ENCODE assay signal across 9 cellular contexts in genomic region chr1:192516776-192517297, GRCh38. TPM values are rescaled to one million over a fixed set of nuclear protein-coding genes. Genes with fewer than 3 reads are reported as not detected.
DNase-seq lines count a peak whose midpoint lies in the region; ATAC-seq and TF ChIP-seq lines count a peak whose summit lies in the region.
"Had no signal": no experiment of that assay in that cellular context is flagged by ENCODE, and none has a peak within 500 bp of the region (broad histone marks: within the 10 kb centered on the region; RNA-seq: fewer than 3 reads in every experiment).

No MANE protein-coding gene starts in this region.

- ATAC-seq in GM19351 (IDR thresholded peaks at IDR 0.05; ENCODE audit: unreplicated experiment): peak; percentile 93
- ATAC-seq in HG03439 (IDR thresholded peaks at IDR 0.05; ENCODE audit: unreplicated experiment): peak; percentile 96
- ATAC-seq in T-helper 17 cell: peak; percentile 95

- H3K36me3 ChIP-seq in BLaER1 treated with 17β-estradiol and CSF1 and Interleukin-3, amounts not matched to agents 10 nM and 100 nM: no peaks in the 10 kb centered on the region
- H3K36me3 ChIP-seq in spleen (no peaks in the 10 kb centered on the region), WERI-Rb-1 (no peaks in the 10 kb centered on the region)

- H3K36me3 Mint-ChIP-seq in T-helper 17 cell (ENCODE audit: low read depth): no peaks in the 10 kb centered on the region
- no peaks in the 10 kb centered on the region for H3K36me3 Mint-ChIP-seq in dendritic cell treated with granulocyte-macrophage colony-stimulating factor and Interleukin-4, amounts not matched to agents 40 ng/mL and 50 ng/mL, for 4 days (ENCODE audit: low read depth)

- H3K4me3 ChIP-seq in BLaER1 treated with 17β-estradiol and CSF1 and Interleukin-3, amounts not matched to agents 10 nM and 100 nM: peak overlapping the region in 5 of 10 experiments; percentile 2 to 39 (median 7); a peak in 7 of 20 replicates
- H3K4me3 ChIP-seq in spleen: peak overlapping the region in 1 of 8 donors; percentile 3
- no peak overlapping the region for H3K4me3 ChIP-seq in WERI-Rb-1 (ENCODE audit: low read depth, low read length)

- no peaks in the 10 kb centered on the region for H3K9me3 Mint-ChIP-seq in dendritic cell treated with granulocyte-macrophage colony-stimulating factor and Interleukin-4, amounts not matched to agents 40 ng/mL and 50 ng/mL, for 4 days

- TF ChIP-seq CTCF in spleen (IDR thresholded peaks at IDR 0.05 in 8 of 11, conservative IDR thresholded peaks at IDR 0.05 in 3 of 11) (no peak), WERI-Rb-1 (IDR thresholded peaks at IDR 0.05; ENCODE audit: low read depth, low read length) (no peak)

- peaks cover 22% of the 10 kb centered on the region for H3K4me1 Mint-ChIP-seq in T-helper 17 cell
- H3K4me1 Mint-ChIP-seq in dendritic cell treated with granulocyte-macrophage colony-stimulating factor and Interleukin-4, amounts not matched to agents 40 ng/mL and 50 ng/mL, for 4 days (ENCODE audit: low read depth): peaks cover 42% of the 10 kb centered on the region

- peak in 1 of 3 donors; percentile 48 for DNase-seq in T-helper 17 cell
- DNase-seq in spleen: no peak
- DNase-seq in WERI-Rb-1: no peak
- DNase-seq in SW 1271 (lab: John Stamatoyannopoulos, UW): no peak

- intact Hi-C loops in dendritic cell treated with granulocyte-macrophage colony-stimulating factor and Interleukin-4, amounts not matched to agents 40 ng/mL and 50 ng/mL, for 4 days (cut with micrococcal nuclease): loop anchor here (2.0 kb wide), 1 partner anchor 58 kb away; the partner anchor contains the start of gene RGS1
- intact Hi-C loops in spleen (cut with DNase I; ENCODE audit: low total_unique reads): no loop called here

- H3K4me3 Mint-ChIP-seq in T-helper 17 cell: peak overlapping the region; percentile 87
- peak overlapping the region; percentile 54 for H3K4me3 Mint-ChIP-seq in dendritic cell treated with granulocyte-macrophage colony-stimulating factor and Interleukin-4, amounts not matched to agents 40 ng/mL and 50 ng/mL, for 4 days

- no peaks in the 10 kb centered on the region for H3K9me3 ChIP-seq in BLaER1 treated with 17β-estradiol and CSF1 and Interleukin-3, amounts not matched to agents 10 nM and 100 nM (replicated peaks in 1 of 11)
- H3K9me3 ChIP-seq in T-helper 17 cell (ENCODE audit: control insufficient read depth, low read length, poor library complexity, severe bottlenecking) (no peaks in the 10 kb centered on the region), spleen (no peaks in the 10 kb centered on the region), WERI-Rb-1 (ENCODE audit: severe bottlenecking) (no peaks in the 10 kb centered on the region)

- peak overlapping the region; percentile 97 for H3K27ac Mint-ChIP-seq in T-helper 17 cell
- H3K27ac Mint-ChIP-seq in dendritic cell treated with granulocyte-macrophage colony-stimulating factor and Interleukin-4, amounts not matched to agents 40 ng/mL and 50 ng/mL, for 4 days: peak overlapping the region; percentile 79

- WGBS in spleen, 5 donors: 11 to 22% (median 13%) methylated on average over 11 of the region's 11 CpGs

- no peak for TF ChIP-seq POLR2A in spleen (IDR thresholded peaks at IDR 0.05)

- H3K4me1 ChIP-seq in BLaER1 treated with 17β-estradiol and CSF1 and Interleukin-3, amounts not matched to agents 10 nM and 100 nM: peaks cover 46 to 74% (median 70%) of the 10 kb centered on the region in 10 experiments
- H3K4me1 ChIP-seq in spleen: peaks cover 14 to 67% (median 29%) of the 10 kb centered on the region in 6 donors

- H4K20me1 ChIP-seq in BLaER1 treated with 17β-estradiol and CSF1 and Interleukin-3, amounts not matched to agents 10 nM and 100 nM: no peaks in the 10 kb centered on the region

- peak overlapping the region; percentile 63 to 94 (median 76) for H3K4me2 ChIP-seq in BLaER1 treated with 17β-estradiol and CSF1 and Interleukin-3, amounts not matched to agents 10 nM and 100 nM

- peak overlapping the region in 9 of 11 experiments; percentile 15 to 77 (median 59); a peak in 14 of 22 replicates for H3K9ac ChIP-seq in BLaER1 treated with 17β-estradiol and CSF1 and Interleukin-3, amounts not matched to agents 10 nM and 100 nM

- no peaks in the 10 kb centered on the region for H3K27me3 Mint-ChIP-seq in T-helper 17 cell
- H3K27me3 Mint-ChIP-seq in dendritic cell treated with granulocyte-macrophage colony-stimulating factor and Interleukin-4, amounts not matched to agents 40 ng/mL and 50 ng/mL, for 4 days: no peaks in the 10 kb centered on the region

- H3K27ac ChIP-seq in BLaER1 treated with 17β-estradiol and CSF1 and Interleukin-3, amounts not matched to agents 10 nM and 100 nM: peak overlapping the region; percentile 27 to 94 (median 66); a peak in 21 of 22 replicates
- peak overlapping the region in 6 of 8 donors; percentile 1 to 70 (median 62) for H3K27ac ChIP-seq in spleen
- no peak overlapping the region for H3K27ac ChIP-seq in WERI-Rb-1

- H3K27me3 ChIP-seq in BLaER1 treated with 17β-estradiol and CSF1 and Interleukin-3, amounts not matched to agents 10 nM and 100 nM: no peaks in the 10 kb centered on the region
- H3K27me3 ChIP-seq in spleen (replicated peaks in 1 of 7): peaks cover 0 to 8% (median 0%) of the 10 kb centered on the region in 7 donors
- no peaks in the 10 kb centered on the region for H3K27me3 ChIP-seq in WERI-Rb-1 (ENCODE audit: insufficient read depth, low read depth, severe bottlenecking)

RNA-seq across cellular contexts. Expression of gene RGS1, which starts 58.7 kb away (rescaled TPM):
- total RNA-seq in T-helper 17 cell: 100 to 1,000 TPM; 387 to 736 TPM
- total RNA-seq in spleen: 100 to 1,000 TPM in 2 of 7 donors, 10 to 100 TPM in 5; 27.0 to 261 (median 83.3) TPM
- 10 to 100 TPM; 15.9 to 73.2 (median 24.0) TPM for polyA plus RNA-seq in spleen
- total RNA-seq: endothelial cell of umbilical vein had no signal
- polyA plus RNA-seq: endothelial cell of umbilical vein had no signal
